ENCODE assay signal across 1 cellular context in genomic region chr14:65813760-65814387, GRCh38.
TF ChIP-seq lines count a peak whose summit lies in the region.

No MANE protein-coding gene starts in this region.

TF ChIP-seq in H1, 55 proteins besides CTCF, POLR2A, EP300 and RAD21:
- TF ChIP-seq HDAC6 (IDR thresholded peaks at IDR 0.05; ENCODE audit: low read depth, low read length) (no peak), MAFK (IDR thresholded peaks at IDR 0.05; ENCODE audit: low read depth, low read length) (no peak), TEAD4 (IDR thresholded peaks at IDR 0.05; ENCODE audit: low read depth, low read length) (peak; percentile 94), SIX5 (IDR thresholded peaks at IDR 0.05; ENCODE audit: low read depth, low read length) (no peak), SP1 (IDR thresholded peaks at IDR 0.05; ENCODE audit: low read depth, low read length) (0 out of 2 replicates have a peak, but pooled peaks have one; percentile 23), SP4 (IDR thresholded peaks at IDR 0.05; ENCODE audit: low read length) (no peak), ASH2L (IDR thresholded peaks at IDR 0.05; ENCODE audit: low read length) (peak; percentile 51), SIN3A (conservative IDR thresholded peaks at IDR 0.05 in 1 of 2, IDR thresholded peaks at IDR 0.05 in 1 of 2; ENCODE audit: low read depth in 1 of 2, low read length in 2 of 2) (peak in 1 of 2 experiments; percentile 76; a peak in 2 of 4 replicates), CHD7 (IDR thresholded peaks at IDR 0.05; ENCODE audit: insufficient replicate concordance, low read length) (peak; percentile 78), KDM1A (IDR thresholded peaks at IDR 0.05; ENCODE audit: borderline replicate concordance, low read length) (no peak)
